In the genomic region with DNA sequence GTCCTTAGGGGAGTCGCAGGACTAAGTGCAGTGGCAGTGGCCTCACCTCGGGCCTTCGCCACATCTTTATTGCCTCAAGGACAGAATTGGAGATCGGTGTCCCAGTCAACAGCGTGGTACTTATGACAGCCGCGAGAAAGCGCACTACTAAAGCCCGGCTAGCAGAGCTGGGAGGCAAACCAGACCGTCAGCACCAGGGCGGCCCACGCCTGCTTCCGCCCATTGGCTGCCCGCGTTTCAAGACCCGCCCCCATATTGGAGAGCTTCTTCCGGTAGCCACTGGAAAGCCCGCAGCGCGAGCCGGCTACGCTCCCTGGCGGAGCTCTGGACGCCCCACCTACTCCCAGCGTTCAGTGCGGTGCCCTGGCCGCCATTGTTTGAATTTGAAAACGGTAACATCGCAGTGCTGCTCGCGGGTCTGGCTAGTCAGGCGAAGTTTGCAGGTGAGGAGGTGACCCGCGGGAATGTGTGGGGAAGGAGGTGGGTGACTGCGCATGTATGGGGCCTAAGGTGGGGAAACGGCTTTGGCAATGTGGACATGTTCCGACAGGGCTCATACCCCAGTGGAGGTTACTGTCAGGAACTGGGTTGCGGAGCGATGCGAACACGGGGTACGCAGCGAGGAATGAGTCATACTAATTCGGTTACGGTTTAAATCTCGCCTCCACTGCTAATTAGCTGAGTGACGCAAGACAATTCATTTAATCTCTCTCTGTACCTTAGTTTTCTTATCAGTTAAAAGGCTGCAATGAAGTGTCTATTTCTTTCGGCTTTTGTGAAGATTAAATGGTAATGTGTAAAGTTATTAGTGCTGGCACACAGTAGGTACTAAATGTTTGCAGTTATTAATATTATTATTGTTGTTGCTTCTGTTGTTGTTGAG, we compare ENCODE assay signal across 1 cellular context.
A peak's percentile ranks its signal among the peaks of the same experiment; 100 is the strongest.
TF ChIP-seq lines count a peak whose summit lies in the region.

TSS of gene KIF20B (plus strand) at position 353 of the 883 bp plus-strand sequence. CDS start 3,705 bp downstream, outside the sequence.

TF ChIP-seq in HepG2, 621 proteins besides CTCF, POLR2A, EP300 and RAD21 (continued from another document and continues in another):
- TF ChIP-seq ZNF878 (CRISPR knock-in tag; IDR thresholded peaks at IDR 0.05), result peak; percentile 95
- no peak for TF ChIP-seq TCF12 (IDR thresholded peaks at IDR 0.05)
- TF ChIP-seq TCF12 (CRISPR knock-in tag; IDR thresholded peaks at IDR 0.05), result 0 out of 2 replicates have a peak, but pooled peaks have one; percentile 53
- peak; percentile 72; the same call in 1 of the 2 replicates for TF ChIP-seq ZFX (CRISPR knock-in tag; IDR thresholded peaks at IDR 0.05; ENCODE audit: low read depth)
- peak; percentile 90 for TF ChIP-seq GATAD1 (CRISPR knock-in tag; IDR thresholded peaks at IDR 0.05)
- TF ChIP-seq, protein P1, sequence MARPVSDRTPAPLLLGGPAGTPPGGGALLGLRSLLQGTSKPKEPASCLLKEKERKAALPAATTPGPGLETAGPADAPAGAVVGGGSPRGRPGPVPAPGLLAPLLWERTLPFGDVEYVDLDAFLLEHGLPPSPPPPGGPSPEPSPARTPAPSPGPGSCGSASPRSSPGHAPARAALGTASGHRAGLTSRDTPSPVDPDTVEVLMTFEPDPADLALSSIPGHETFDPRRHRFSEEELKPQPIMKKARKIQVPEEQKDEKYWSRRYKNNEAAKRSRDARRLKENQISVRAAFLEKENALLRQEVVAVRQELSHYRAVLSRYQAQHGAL (CRISPR knock-in tag; IDR thresholded peaks at IDR 0.05; ENCODE audit: not compliant biosample characterization), result no peak
- peak; percentile 9; the same call in 1 of the 2 replicates for TF ChIP-seq PATZ1 (CRISPR knock-in tag; IDR thresholded peaks at IDR 0.05)
- TF ChIP-seq SPEN (CRISPR knock-in tag; IDR thresholded peaks at IDR 0.05; ENCODE audit: low read depth), result peak; percentile 76
- TF ChIP-seq ZBTB2 (CRISPR knock-in tag; IDR thresholded peaks at IDR 0.05; ENCODE audit: low read depth), result peak; percentile 92
- no peak for TF ChIP-seq RFXANK (CRISPR knock-in tag; IDR thresholded peaks at IDR 0.05)
- no peak for TF ChIP-seq FOXC1 (CRISPR knock-in tag; IDR thresholded peaks at IDR 0.05; ENCODE audit: borderline replicate concordance)
- TF ChIP-seq ZNF20 (CRISPR knock-in tag; IDR thresholded peaks at IDR 0.05), result no peak
- no peak for TF ChIP-seq SIX1 (CRISPR knock-in tag; IDR thresholded peaks at IDR 0.05; ENCODE audit: borderline replicate concordance)
- no peak for TF ChIP-seq RAD51 (IDR thresholded peaks at IDR 0.05; ENCODE audit: borderline replicate concordance)
- TF ChIP-seq KDM1A (CRISPR knock-in tag; IDR thresholded peaks at IDR 0.05), result no peak
- TF ChIP-seq, protein P2, sequence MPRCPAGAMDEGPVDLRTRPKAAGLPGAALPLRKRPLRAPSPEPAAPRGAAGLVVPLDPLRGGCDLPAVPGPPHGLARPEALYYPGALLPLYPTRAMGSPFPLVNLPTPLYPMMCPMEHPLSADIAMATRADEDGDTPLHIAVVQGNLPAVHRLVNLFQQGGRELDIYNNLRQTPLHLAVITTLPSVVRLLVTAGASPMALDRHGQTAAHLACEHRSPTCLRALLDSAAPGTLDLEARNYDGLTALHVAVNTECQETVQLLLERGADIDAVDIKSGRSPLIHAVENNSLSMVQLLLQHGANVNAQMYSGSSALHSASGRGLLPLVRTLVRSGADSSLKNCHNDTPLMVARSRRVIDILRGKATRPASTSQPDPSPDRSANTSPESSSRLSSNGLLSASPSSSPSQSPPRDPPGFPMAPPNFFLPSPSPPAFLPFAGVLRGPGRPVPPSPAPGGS (CRISPR knock-in tag; IDR thresholded peaks at IDR 0.05), result no peak
- TF ChIP-seq AGO2 (optimal IDR thresholded peaks at IDR 0.05; ENCODE audit: low read depth, low read length), result peak; percentile 41
- no peak for TF ChIP-seq ZNF678 (CRISPR knock-in tag; IDR thresholded peaks at IDR 0.05)
- peak; percentile 83; the same call in 1 of the 2 replicates for TF ChIP-seq ZNF34 (CRISPR knock-in tag; IDR thresholded peaks at IDR 0.05; ENCODE audit: borderline replicate concordance)
- TF ChIP-seq ZNF335 (CRISPR knock-in tag; IDR thresholded peaks at IDR 0.05), result peak; percentile 50; the same call in 1 of the 2 replicates
- no peak; the same call in 1 of the 2 replicates for TF ChIP-seq SAFB2 (CRISPR knock-in tag; IDR thresholded peaks at IDR 0.05; ENCODE audit: borderline replicate concordance, low read depth)
- no peak for TF ChIP-seq ZEB1 (IDR thresholded peaks at IDR 0.05; ENCODE audit: insufficient replicate concordance, low read depth)
- TF ChIP-seq XBP1 (CRISPR knock-in tag; IDR thresholded peaks at IDR 0.05), result peak; percentile 70; the same call in 1 of the 2 replicates
- peak; percentile 32; the same call in 1 of the 2 replicates for TF ChIP-seq CREBL2 (CRISPR knock-in tag; IDR thresholded peaks at IDR 0.05; ENCODE audit: borderline replicate concordance)
- no peak for TF ChIP-seq GLI4 (CRISPR knock-in tag; IDR thresholded peaks at IDR 0.05; ENCODE audit: borderline replicate concordance)
- TF ChIP-seq CBX5 (CRISPR knock-in tag; IDR thresholded peaks at IDR 0.05; ENCODE audit: borderline replicate concordance), result peak; percentile 73
- TF ChIP-seq MIER3 (CRISPR knock-in tag; IDR thresholded peaks at IDR 0.05; ENCODE audit: borderline replicate concordance), result no peak
- no peak for TF ChIP-seq ZNF713 (CRISPR knock-in tag; IDR thresholded peaks at IDR 0.05)
- TF ChIP-seq ELF1 (CRISPR knock-in tag; IDR thresholded peaks at IDR 0.05), result peak; percentile 87
- no peak for TF ChIP-seq ZNF652 (CRISPR knock-in tag; IDR thresholded peaks at IDR 0.05; ENCODE audit: borderline replicate concordance, low read depth)
- peak; percentile 56; the same call in 1 of the 2 replicates for TF ChIP-seq ZMYM3 (CRISPR knock-in tag; IDR thresholded peaks at IDR 0.05)
- TF ChIP-seq DMTF1 (CRISPR knock-in tag; IDR thresholded peaks at IDR 0.05), result no peak
- TF ChIP-seq, protein P3, sequence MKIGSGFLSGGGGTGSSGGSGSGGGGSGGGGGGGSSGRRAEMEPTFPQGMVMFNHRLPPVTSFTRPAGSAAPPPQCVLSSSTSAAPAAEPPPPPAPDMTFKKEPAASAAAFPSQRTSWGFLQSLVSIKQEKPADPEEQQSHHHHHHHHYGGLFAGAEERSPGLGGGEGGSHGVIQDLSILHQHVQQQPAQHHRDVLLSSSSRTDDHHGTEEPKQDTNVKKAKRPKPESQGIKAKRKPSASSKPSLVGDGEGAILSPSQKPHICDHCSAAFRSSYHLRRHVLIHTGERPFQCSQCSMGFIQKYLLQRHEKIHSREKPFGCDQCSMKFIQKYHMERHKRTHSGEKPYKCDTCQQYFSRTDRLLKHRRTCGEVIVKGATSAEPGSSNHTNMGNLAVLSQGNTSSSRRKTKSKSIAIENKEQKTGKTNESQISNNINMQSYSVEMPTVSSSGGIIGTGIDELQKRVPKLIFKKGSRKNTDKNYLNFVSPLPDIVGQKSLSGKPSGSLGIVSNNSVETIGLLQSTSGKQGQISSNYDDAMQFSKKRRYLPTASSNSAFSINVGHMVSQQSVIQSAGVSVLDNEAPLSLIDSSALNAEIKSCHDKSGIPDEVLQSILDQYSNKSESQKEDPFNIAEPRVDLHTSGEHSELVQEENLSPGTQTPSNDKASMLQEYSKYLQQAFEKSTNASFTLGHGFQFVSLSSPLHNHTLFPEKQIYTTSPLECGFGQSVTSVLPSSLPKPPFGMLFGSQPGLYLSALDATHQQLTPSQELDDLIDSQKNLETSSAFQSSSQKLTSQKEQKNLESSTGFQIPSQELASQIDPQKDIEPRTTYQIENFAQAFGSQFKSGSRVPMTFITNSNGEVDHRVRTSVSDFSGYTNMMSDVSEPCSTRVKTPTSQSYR (CRISPR knock-in tag; IDR thresholded peaks at IDR 0.05; ENCODE audit: borderline replicate concordance), result no peak
- TF ChIP-seq ZNF746 (CRISPR knock-in tag; IDR thresholded peaks at IDR 0.05), result no peak
- TF ChIP-seq HNF4A (CRISPR knock-in tag; IDR thresholded peaks at IDR 0.05), result no peak; the same call in 1 of the 2 replicates
- TF ChIP-seq ZNF326 (CRISPR knock-in tag; IDR thresholded peaks at IDR 0.05; ENCODE audit: borderline replicate concordance), result no peak
- TF ChIP-seq ZSCAN29 (CRISPR knock-in tag; conservative IDR thresholded peaks at IDR 0.05), result no peak; the same call in 1 of the 2 replicates
- TF ChIP-seq ZNF569 (CRISPR knock-in tag; IDR thresholded peaks at IDR 0.05; ENCODE audit: borderline replicate concordance), result no peak
- TF ChIP-seq, protein P4, sequence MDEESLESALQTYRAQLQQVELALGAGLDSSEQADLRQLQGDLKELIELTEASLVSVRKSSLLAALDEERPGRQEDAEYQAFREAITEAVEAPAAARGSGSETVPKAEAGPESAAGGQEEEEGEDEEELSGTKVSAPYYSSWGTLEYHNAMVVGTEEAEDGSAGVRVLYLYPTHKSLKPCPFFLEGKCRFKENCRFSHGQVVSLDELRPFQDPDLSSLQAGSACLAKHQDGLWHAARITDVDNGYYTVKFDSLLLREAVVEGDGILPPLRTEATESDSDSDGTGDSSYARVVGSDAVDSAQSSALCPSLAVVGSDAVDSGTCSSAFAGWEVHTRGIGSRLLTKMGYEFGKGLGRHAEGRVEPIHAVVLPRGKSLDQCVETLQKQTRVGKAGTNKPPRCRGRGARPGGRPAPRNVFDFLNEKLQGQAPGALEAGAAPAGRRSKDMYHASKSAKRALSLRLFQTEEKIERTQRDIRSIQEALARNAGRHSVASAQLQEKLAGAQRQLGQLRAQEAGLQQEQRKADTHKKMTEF (CRISPR knock-in tag; IDR thresholded peaks at IDR 0.05), result peak; percentile 87; the same call in 1 of the 2 replicates
- TF ChIP-seq, protein P5, sequence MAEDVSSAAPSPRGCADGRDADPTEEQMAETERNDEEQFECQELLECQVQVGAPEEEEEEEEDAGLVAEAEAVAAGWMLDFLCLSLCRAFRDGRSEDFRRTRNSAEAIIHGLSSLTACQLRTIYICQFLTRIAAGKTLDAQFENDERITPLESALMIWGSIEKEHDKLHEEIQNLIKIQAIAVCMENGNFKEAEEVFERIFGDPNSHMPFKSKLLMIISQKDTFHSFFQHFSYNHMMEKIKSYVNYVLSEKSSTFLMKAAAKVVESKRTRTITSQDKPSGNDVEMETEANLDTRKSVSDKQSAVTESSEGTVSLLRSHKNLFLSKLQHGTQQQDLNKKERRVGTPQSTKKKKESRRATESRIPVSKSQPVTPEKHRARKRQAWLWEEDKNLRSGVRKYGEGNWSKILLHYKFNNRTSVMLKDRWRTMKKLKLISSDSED (CRISPR knock-in tag; IDR thresholded peaks at IDR 0.05), result no peak
- no peak for TF ChIP-seq ZNF224 (CRISPR knock-in tag; IDR thresholded peaks at IDR 0.05)
- TF ChIP-seq MXD4 (CRISPR knock-in tag; IDR thresholded peaks at IDR 0.05), result peak; percentile 90
- TF ChIP-seq SCMH1 (CRISPR knock-in tag; IDR thresholded peaks at IDR 0.05; ENCODE audit: borderline replicate concordance), result no peak
- TF ChIP-seq, protein P6, sequence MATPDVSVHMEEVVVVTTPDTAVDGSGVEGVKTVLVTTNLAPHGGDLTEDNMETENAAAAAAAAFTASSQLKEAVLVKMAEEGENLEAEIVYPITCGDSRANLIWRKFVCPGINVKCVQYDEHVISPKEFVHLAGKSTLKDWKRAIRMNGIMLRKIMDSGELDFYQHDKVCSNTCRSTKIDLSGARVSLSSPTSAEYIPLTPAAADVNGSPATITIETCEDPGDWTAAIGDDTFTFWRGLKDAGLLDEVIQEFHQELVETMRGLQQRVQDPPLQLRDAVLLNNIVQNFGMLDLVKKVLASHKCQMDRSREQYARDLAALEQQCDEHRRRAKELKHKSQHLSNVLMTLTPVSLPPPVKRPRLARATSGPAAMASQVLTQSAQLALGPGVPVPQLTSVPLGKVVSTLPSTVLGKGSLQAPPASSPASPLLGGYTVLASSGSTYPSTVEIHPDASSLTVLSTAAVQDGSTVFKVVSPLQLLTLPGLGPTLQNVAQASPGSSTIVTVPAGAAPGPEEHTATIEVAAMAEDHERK (CRISPR knock-in tag; IDR thresholded peaks at IDR 0.05; ENCODE audit: low read depth), result no peak
- TF ChIP-seq ZNF331 (CRISPR knock-in tag; IDR thresholded peaks at IDR 0.05), result no peak
- no peak for TF ChIP-seq ZNF101 (CRISPR knock-in tag; IDR thresholded peaks at IDR 0.05; ENCODE audit: borderline replicate concordance, low read depth)
- no peak for TF ChIP-seq NFIC (IDR thresholded peaks at IDR 0.05; ENCODE audit: low read length)
- no peak for TF ChIP-seq MBD4 (IDR thresholded peaks at IDR 0.05; ENCODE audit: borderline replicate concordance, low read length)
